ENCODE assay signal across 8 cellular contexts in the genomic region with DNA sequence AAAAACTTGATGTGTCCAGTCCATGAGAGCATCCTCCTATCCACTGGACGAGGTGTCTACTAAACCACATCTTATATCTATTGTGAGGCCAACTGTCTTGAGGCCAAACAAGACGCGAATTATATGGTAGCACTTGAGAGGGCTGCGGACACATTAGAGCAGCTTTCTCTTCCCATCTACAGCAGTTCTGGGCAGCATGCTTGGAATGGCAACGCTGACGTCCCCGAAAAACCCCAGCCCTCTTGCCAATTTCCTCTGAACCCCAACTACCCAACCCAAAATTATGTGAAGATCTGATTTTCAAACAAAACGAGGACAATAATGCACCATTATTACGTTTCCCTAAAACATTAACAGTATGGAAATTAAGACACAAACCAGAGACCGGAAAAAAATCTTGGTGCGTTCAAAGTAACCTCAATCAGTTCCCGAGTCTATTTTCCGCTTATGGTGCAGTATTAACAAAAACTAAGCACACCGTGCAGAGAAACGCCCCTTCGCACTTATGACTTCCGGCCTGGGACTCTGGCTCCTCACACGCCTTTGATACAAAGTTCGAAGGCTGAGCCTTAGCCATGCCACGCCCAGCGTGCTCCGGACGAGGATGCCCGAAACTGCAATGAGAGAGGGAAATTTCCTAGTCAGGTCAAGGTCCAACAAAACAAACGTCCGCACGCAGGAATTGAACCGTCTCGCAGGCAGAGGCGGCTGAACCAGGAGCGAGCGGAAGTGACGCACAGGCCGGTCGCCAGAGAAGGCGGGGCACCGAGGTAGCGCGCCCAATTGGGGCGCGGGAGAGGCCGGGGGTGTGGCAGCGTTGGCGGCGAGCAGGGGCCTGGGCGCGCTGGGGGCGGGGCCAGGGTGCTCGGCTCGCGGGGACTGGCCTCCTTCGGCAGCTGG. TPM values are rescaled to one million over a fixed set of nuclear protein-coding genes. Genes with fewer than 3 reads are reported as not detected.
DNase-seq lines count a peak whose midpoint lies in the region; ATAC-seq and TF ChIP-seq lines count a peak whose summit lies in the region.

No MANE protein-coding gene starts in this region.

- DNase-seq in GM04503 (ENCODE audit: low read depth) (peak; percentile 81), NCI-H1092 treated with DMSO at 0.1 percent for 48 hours (lab: John Stamatoyannopoulos, UW) (peak; percentile 94), glomerular visceral epithelial cell (ENCODE audit: extremely low spot score) (peak; percentile 98), occipital lobe (lab: John Stamatoyannopoulos, UW) (peak; percentile 97)

- H3K36me3 Mint-ChIP-seq in activated naive CD8-positive, alpha-beta T cell = no peaks in the 10 kb centered on the region

- H3K27ac Mint-ChIP-seq in activated naive CD8-positive, alpha-beta T cell = peak overlapping the region; percentile 99

- peaks cover 1% of the 10 kb centered on the region for H3K27me3 Mint-ChIP-seq in activated naive CD8-positive, alpha-beta T cell

- peak overlapping the region; percentile 97 for H3K4me3 Mint-ChIP-seq in activated naive CD8-positive, alpha-beta T cell

- ATAC-seq in HG02623 (IDR thresholded peaks at IDR 0.05; ENCODE audit: unreplicated experiment) (peak; percentile 80), SK-N-SH treated with all-trans-retinoic acid at 6 μM for 48 hours (peak; percentile 96)

- H3K4me1 Mint-ChIP-seq in activated naive CD8-positive, alpha-beta T cell (ENCODE audit: low read depth) = peaks cover 41% of the 10 kb centered on the region

- no peaks in the 10 kb centered on the region for H3K9me3 Mint-ChIP-seq in activated naive CD8-positive, alpha-beta T cell (ENCODE audit: low read depth)

- H3K27ac ChIP-seq in temporal lobe (ENCODE audit: low read depth, low read length) = peak overlapping the region; percentile 80

TF ChIP-seq in SK-N-SH treated with all-trans-retinoic acid at 6 μM for 48 hours, 23 proteins besides CTCF, POLR2A, EP300 and RAD21:
- TF ChIP-seq PPARA (CRISPR knock-in tag; IDR thresholded peaks at IDR 0.05; ENCODE audit: borderline replicate concordance) = no peak

RNA-seq across cellular contexts. Expression of gene AP1AR, which starts 0.5 kb away (rescaled TPM):
- total RNA-seq in occipital lobe = 127 TPM
- 64.4 TPM for total RNA-seq in temporal lobe

RNA-seq across cellular contexts. Expression of gene TIFA, which starts 54.6 kb away (rescaled TPM):
- total RNA-seq in occipital lobe = 7.8 TPM
- total RNA-seq in temporal lobe = 5.7 TPM

Comparison
In these comparisons a context has a peak if more than half of its experiments do, and no peak if none do; other contexts are left out.
1. Peak in every context shown above with its lines: DNase-seq, ATAC-seq and H3K27ac ChIP-seq.